Comparison of ENCODE assay signal across 1 cellular context in genomic region chr6:136087986-136088385, GRCh38.
TF ChIP-seq lines count a peak whose summit lies in the region.

No MANE protein-coding gene starts in this region.

TF ChIP-seq in IMR-90, 13 proteins besides CTCF, POLR2A, EP300 and RAD21:
- TF ChIP-seq CEBPB (IDR thresholded peaks at IDR 0.05; ENCODE audit: low read depth, low read length) = peak; percentile 43; the same call in 1 of the 2 replicates
- TF ChIP-seq USF2 (IDR thresholded peaks at IDR 0.05; ENCODE audit: low read depth, low read length) = no peak
- TF ChIP-seq ELK1 (IDR thresholded peaks at IDR 0.05; ENCODE audit: borderline replicate concordance, low read depth, low read length) = no peak
- no peak for TF ChIP-seq RCOR1 (IDR thresholded peaks at IDR 0.05; ENCODE audit: insufficient replicate concordance, low read length)
- no peak for TF ChIP-seq MAZ (IDR thresholded peaks at IDR 0.05; ENCODE audit: borderline replicate concordance, low read depth, low read length)
- TF ChIP-seq BHLHE40 (IDR thresholded peaks at IDR 0.05; ENCODE audit: low read depth, low read length) = no peak
- no peak for TF ChIP-seq MAFK (IDR thresholded peaks at IDR 0.05; ENCODE audit: low read depth, low read length)
- TF ChIP-seq FOS (IDR thresholded peaks at IDR 0.05; ENCODE audit: low read depth, low read length) = no peak
- no peak for TF ChIP-seq MXI1 (IDR thresholded peaks at IDR 0.05; ENCODE audit: borderline replicate concordance, low read depth, low read length)
